ENCODE assay signal across 24 cellular contexts in the genomic region with DNA sequence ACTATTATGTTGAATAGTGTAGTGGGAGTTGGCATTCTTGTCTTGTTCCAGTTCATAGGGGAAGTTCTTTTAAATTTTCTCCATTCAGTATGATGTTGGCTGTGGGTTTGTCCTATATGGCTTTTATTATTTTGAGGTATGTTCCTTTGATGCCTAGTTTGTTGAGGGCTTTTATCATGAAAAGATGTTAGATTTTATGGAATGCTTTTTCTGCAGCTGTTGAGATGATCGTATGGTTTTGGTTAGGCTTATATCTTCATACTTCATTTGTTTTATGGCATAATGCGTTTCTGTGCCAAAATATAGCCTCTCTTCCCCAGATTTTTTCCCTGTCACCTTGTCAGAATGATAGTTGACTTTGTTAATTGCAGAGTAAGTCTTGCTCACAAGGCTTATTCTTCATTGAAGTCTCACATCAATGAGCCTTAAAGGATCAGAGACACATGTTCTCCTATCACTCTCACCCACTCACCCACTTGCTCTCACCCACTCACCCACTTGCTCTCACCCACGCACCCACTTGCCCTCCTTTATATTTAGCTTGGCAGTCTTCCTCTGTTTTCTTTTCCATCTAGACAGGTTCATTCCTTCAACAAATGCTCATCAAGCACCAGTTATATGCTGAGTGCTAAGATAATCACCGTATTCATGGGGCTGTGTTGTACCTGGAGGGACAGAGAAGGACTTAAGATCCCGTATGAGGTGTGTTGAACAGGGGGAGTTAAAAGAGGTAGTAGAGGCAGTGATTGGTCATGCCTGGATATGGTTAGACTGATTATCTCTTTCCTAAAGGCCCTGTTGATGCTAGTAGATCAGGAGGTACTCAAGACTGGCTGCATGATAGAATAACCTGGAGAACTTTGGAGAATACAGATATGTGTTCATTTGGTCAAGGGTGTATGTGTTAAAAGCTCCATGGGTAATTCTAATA. TPM values are rescaled to one million over a fixed set of nuclear protein-coding genes. Genes with fewer than 3 reads are reported as not detected.
DNase-seq lines count a peak whose midpoint lies in the region; ATAC-seq and TF ChIP-seq lines count a peak whose summit lies in the region.
"Had no signal": no experiment of that assay in that cellular context is flagged by ENCODE, and none has a peak within 500 bp of the region (broad histone marks: within the 10 kb centered on the region; RNA-seq: fewer than 3 reads in every experiment).

No MANE protein-coding gene starts in this region.

- H3K27ac ChIP-seq in H9 (ENCODE audit: insufficient read length, low read depth, low read length) = no peak overlapping the region
- H3K27ac ChIP-seq: PC-9, RWPE1 had no signal

- POLR2A ChIA-PET in WTC11 (lab: Charles Lee) = no interaction called here

- no peak overlapping the region for H3K23ac ChIP-seq in H9 (ENCODE audit: insufficient read length, low read depth, low read length)

- no peak overlapping the region for H2BK5ac ChIP-seq in H9 (ENCODE audit: insufficient read length, low read length)

- H2BK20ac ChIP-seq in H9 (ENCODE audit: low read depth, low read length, poor library complexity, severe bottlenecking) = peak overlapping the region; percentile 11

- ATAC-seq in WTC11 = peak; percentile 27
- ATAC-seq in naive B cell (ENCODE audit: low read depth in 2 of 2) = no peak

- H3K27me3 Mint-ChIP-seq in H9 (ENCODE audit: low read depth) = no peaks in the 10 kb centered on the region
- no peaks in the 10 kb centered on the region for H3K27me3 Mint-ChIP-seq in WTC11 (ENCODE audit: low read depth)
- H3K27me3 Mint-ChIP-seq in naive B cell = no peaks in the 10 kb centered on the region
- H3K27me3 Mint-ChIP-seq in activated naive CD4-positive, alpha-beta T cell treated with anti-CD3 and anti-CD28 coated beads for 36 hours (ENCODE audit: low read depth) = peaks cover 32% of the 10 kb centered on the region

- no peak overlapping the region for H4K5ac ChIP-seq in H9 (ENCODE audit: insufficient read length, low read depth, low read length)

- H3K4me2 ChIP-seq in H9 (ENCODE audit: insufficient read depth, insufficient read length, low read length) = peak overlapping the region; percentile 42
- H3K4me2 ChIP-seq: PC-9, SK-N-SH had no signal

- H3K9me3 ChIP-seq in H9 (ENCODE audit: control insufficient read depth, low read depth, low read length) = no peaks in the 10 kb centered on the region
- H3K9me3 ChIP-seq: BE2C, SK-N-SH had no signal

- H2BK120ac ChIP-seq in H9 (ENCODE audit: low read depth, low read length, poor library complexity, severe bottlenecking) = no peak overlapping the region

- no CpG with 5 or more reads among the region's 5 CpGs for WGBS in H9 (ENCODE audit: extremely low coverage, insufficient read length, low lambda C conversion rate)

- H3K79me1 ChIP-seq in H9 (ENCODE audit: insufficient read depth, low read depth, low read length, poor library complexity, severe bottlenecking) = peaks cover 13% of the 10 kb centered on the region

- H3K4me1 Mint-ChIP-seq in H9 = peaks cover 79 to 84% of the 10 kb centered on the region in 2 experiments
- H3K4me1 Mint-ChIP-seq in WTC11 = peaks cover 90% of the 10 kb centered on the region
- H3K4me1 Mint-ChIP-seq in naive B cell = peaks cover 71 to 87% (median 78%) of the 10 kb centered on the region in 3 donors
- peaks cover 17% of the 10 kb centered on the region for H3K4me1 Mint-ChIP-seq in activated naive CD4-positive, alpha-beta T cell treated with anti-CD3 and anti-CD28 coated beads for 36 hours (ENCODE audit: low read depth)

- no peak overlapping the region for H2BK15ac ChIP-seq in H9 (ENCODE audit: low read depth, low read length)

- H3K9ac ChIP-seq in H9 (ENCODE audit: extremely low read depth, insufficient read length, low read length) = no peak overlapping the region
- H3K9ac ChIP-seq: SK-N-SH had no signal

- H3K27ac Mint-ChIP-seq in H9 (peak overlapping the region in 2 of 3 experiments; percentile 5 to 9; a peak in 3 of 7 replicates), WTC11 (peak overlapping the region; percentile 44), naive B cell (peak overlapping the region in 5 of 6 donors; percentile 81 to 98 (median 90))
- no peak overlapping the region for H3K27ac Mint-ChIP-seq in activated naive CD4-positive, alpha-beta T cell treated with anti-CD3 and anti-CD28 coated beads for 36 hours
- H3K27ac Mint-ChIP-seq: CD4-positive, CD25-positive, alpha-beta regulatory T cell had no signal

- peaks cover 29% of the 10 kb centered on the region for H3K4me1 ChIP-seq in H9 (ENCODE audit: insufficient read depth, low read length)
- H3K4me1 ChIP-seq: BE2C had no signal

- 0 out of 5 replicates have a peak overlapping the region, but pooled peaks of 1 of the 2 experiments have one; percentile 25 for H3K4me3 Mint-ChIP-seq in H9
- no peak overlapping the region for H3K4me3 Mint-ChIP-seq in WTC11
- H3K4me3 Mint-ChIP-seq in naive B cell = peak overlapping the region in 4 of 8 donors; percentile 11 to 92 (median 26)
- no peak overlapping the region for H3K4me3 Mint-ChIP-seq in activated naive CD4-positive, alpha-beta T cell treated with anti-CD3 and anti-CD28 coated beads for 36 hours
- H3K4me3 Mint-ChIP-seq: CD4-positive, CD25-positive, alpha-beta regulatory T cell had no signal

- no peak overlapping the region for H3K18ac ChIP-seq in H9 (ENCODE audit: insufficient read length, low read depth, low read length)

- H3K23me2 ChIP-seq in H9 (ENCODE audit: insufficient read length, low read depth, low read length, poor library complexity, severe bottlenecking) = no peaks in the 10 kb centered on the region

- no peak overlapping the region for H3K4ac ChIP-seq in H9 (ENCODE audit: low read depth, low read length)

- H3K79me2 ChIP-seq in H9 (ENCODE audit: insufficient read depth, low read length) = peaks cover 38% of the 10 kb centered on the region

- TF ChIP-seq CTCF in H9 (conservative IDR thresholded peaks at IDR 0.05) (no peak), WTC11 (IDR thresholded peaks at IDR 0.05) (no peak)

- H3K9me3 Mint-ChIP-seq in H9 (peaks cover 3 to 13% of the 10 kb centered on the region in 2 experiments; a peak in 4 of 5 replicates), WTC11 (0 out of 2 replicates have a peak, but pooled peaks cover 10% of the 10 kb centered on the region), naive B cell (peaks cover 0 to 4% (median 0%) of the 10 kb centered on the region in 7 donors)
- no peaks in the 10 kb centered on the region for H3K9me3 Mint-ChIP-seq in activated naive CD4-positive, alpha-beta T cell treated with anti-CD3 and anti-CD28 coated beads for 36 hours

- CTCF ChIA-PET in WTC11 (lab: Charles Lee) = interaction anchor here (0.8 to 1.2 kb wide), 2 partner anchors 24 to 188 kb away, joined by 3 to 4 read pairs; no protein-coding TSS in a partner anchor
- CTCF ChIA-PET in activated naive CD4-positive, alpha-beta T cell treated with anti-CD3 and anti-CD28 coated beads for 36 hours (lab: Charles Lee) = interaction anchor here (0.6 to 0.9 kb wide), 2 partner anchors 12 to 20 kb away, joined by 3 to 5 read pairs; no protein-coding TSS in a partner anchor

- H3K36me3 Mint-ChIP-seq in H9 (ENCODE audit: insufficient read depth in 1 of 3, low read depth in 3 of 3) = peaks cover 0 to 14% (median 10%) of the 10 kb centered on the region in 3 experiments; a peak in 5 of 7 replicates
- H3K36me3 Mint-ChIP-seq in WTC11 = no peaks in the 10 kb centered on the region; the same call in 1 of the 2 replicates
- H3K36me3 Mint-ChIP-seq in naive B cell = no peaks in the 10 kb centered on the region
- no peaks in the 10 kb centered on the region for H3K36me3 Mint-ChIP-seq in activated naive CD4-positive, alpha-beta T cell treated with anti-CD3 and anti-CD28 coated beads for 36 hours (ENCODE audit: low read depth)
- H3K36me3 Mint-ChIP-seq: CD4-positive, CD25-positive, alpha-beta regulatory T cell had no signal

- H3K56ac ChIP-seq in H9 (ENCODE audit: insufficient read length, low read depth, low read length) = no peak overlapping the region

- intact Hi-C loops in activated naive CD4-positive, alpha-beta T cell treated with anti-CD3 and anti-CD28 coated beads for 36 hours (cut with micrococcal nuclease) = no loop called here

- no peak overlapping the region for H2BK12ac ChIP-seq in H9 (ENCODE audit: insufficient read length, low read depth, low read length)

- H3K14ac ChIP-seq in H9 (ENCODE audit: insufficient read depth, low read length) = no peak overlapping the region

- no peak overlapping the region for H4K91ac ChIP-seq in H9 (ENCODE audit: insufficient read length, low read depth, low read length)

- H4K20me1 ChIP-seq in H9 (ENCODE audit: control insufficient read depth, insufficient read depth, insufficient read length) = no peaks in the 10 kb centered on the region

- no peak overlapping the region for H4K8ac ChIP-seq in H9 (replicated peaks; ENCODE audit: insufficient read length, low read depth, low read length)

- H2AFZ ChIP-seq in H9 (ENCODE audit: low read length) = no peak overlapping the region
- H2AFZ ChIP-seq: PC-9 had no signal

- H3K27me3 ChIP-seq in H9 (ENCODE audit: insufficient read depth, low read length) = no peaks in the 10 kb centered on the region; the same call in 1 of the 2 replicates

- no peak overlapping the region for H3T11ph ChIP-seq in H9 (ENCODE audit: low read length)

- H2AK5ac ChIP-seq in H9 (ENCODE audit: insufficient read length, low read length) = no peak overlapping the region

- DNase-seq in CD1c-positive myeloid dendritic cell (ENCODE audit: extremely low spot score) (peak; percentile 47), H9 (no peak), WTC11 (ENCODE audit: low spot score) (no peak), naive B cell (no peak), ecto neural progenitor cell (ENCODE audit: low spot score) (no peak), LoVo (ENCODE audit: low spot score) (no peak), NCI-H2171 (lab: John Stamatoyannopoulos, UW) (no peak)
- DNase-seq in activated naive CD4-positive, alpha-beta T cell treated with anti-CD3 and anti-CD28 coated beads for 36 hours = no peak
- DNase-seq: BE2C; Caco-2; CD4-positive, CD25-positive, alpha-beta regulatory T cell; DMS 273 treated with DMSO at 0.1 percent for 48 hours; IMR-90; Karpas-422; NCI-H1417; NCI-H1694 treated with DMSO at 0.1 percent for 48 hours; NCI-H2081 treated with DMSO at 0.1 percent for 48 hours; NCI-H446; NCI-H69; PC-9; SHP77 treated with DMSO at 0.1 percent for 48 hours; SK-N-SH had no signal

TF ChIP-seq in WTC11, 78 proteins besides CTCF, POLR2A, EP300 and RAD21 (continues in another document):
- no peak for TF ChIP-seq OVOL2 (CRISPR knock-in tag; IDR thresholded peaks at IDR 0.05; ENCODE audit: borderline replicate concordance)

RNA-seq across cellular contexts. Expression of a gene that starts 19.3 kb away (rescaled TPM):
- 13.2 and 14.4 TPM in 2 replicates for total RNA-seq in H9 (2021)
- 32.1 to 33.8 TPM (median 33.8 TPM) in 3 replicates for total RNA-seq in WTC11 (2021)
- 1 to 10 TPM; 2.8 to 7.2 (median 5.2) TPM for polyA plus RNA-seq in naive B cell (ENCODE audit: low read depth in 6 of 6)
- under 1 TPM; 0.20 to 0.74 TPM for total RNA-seq in activated naive CD4-positive, alpha-beta T cell treated with anti-CD3 and anti-CD28 coated beads for 36 hours
- total RNA-seq: Caco-2, G401 had no signal
